21 cellular contexts compared by ENCODE assay signal in genomic region chr3:157027861-157028745, GRCh38.
"Had no signal": no experiment of that assay in that cellular context is flagged by ENCODE, and none has a peak within 500 bp of the region (broad histone marks: within the 10 kb centered on the region; RNA-seq: fewer than 3 reads in every experiment).

No MANE protein-coding gene starts in this region.

- H3K4me1 ChIP-seq: left ventricle myocardium inferior, psoas muscle, sigmoid colon had no signal

- H3K4me3 Mint-ChIP-seq: activated CD8-positive, alpha-beta T cell treated with anti-CD3 and anti-CD28 coated beads for 36 hours; activated T-cell treated with anti-CD3 and anti-CD28 coated beads, Interleukin-2, amount 50 U/mL, for 4 hours; brain; nephron; stimulated activated naive CD8-positive, alpha-beta T cell treated with anti-CD3 and anti-CD28 coated beads, Interleukin-15, Interleukin-2, amounts not matched to agents 100 ng/mL and 50 ng/mL, for 24 hours had no signal

- DNase-seq: activated CD4-positive, alpha-beta T cell treated with anti-CD3 and anti-CD28 coated beads for 4 hours; activated CD8-positive, alpha-beta T cell treated with anti-CD3 and anti-CD28 coated beads for 36 hours; activated effector memory CD4-positive, alpha-beta T cell treated with anti-CD3 and anti-CD28 coated beads, Interleukin-2, amount 50 U/mL, for 16 hours; activated T-cell treated with anti-CD3 and anti-CD28 coated beads, Interleukin-2, amount 50 U/mL, for 4 hours; amniotic stem cell; central memory CD4-positive, alpha-beta T cell; effector CD4-positive, alpha-beta T cell; left ventricle myocardium inferior; psoas muscle; sigmoid colon; spleen; T-helper 9 cell; trophoblast cell had no signal

- ATAC-seq: activated CD8-positive, alpha-beta T cell treated with anti-CD3 and anti-CD28 coated beads for 36 hours; activated naive CD4-positive, alpha-beta T cell treated with anti-CD3 and anti-CD28 coated beads, Interleukin-2, amount 50 U/mL, for 72 hours; activated T-cell treated with anti-CD3 and anti-CD28 coated beads, Interleukin-2, amount 50 U/mL, for 4 hours; psoas muscle had no signal

- H3K4me3 ChIP-seq: coronary artery, hepatocyte, left ventricle myocardium inferior, psoas muscle, sigmoid colon, spleen, suprapubic skin had no signal

- H3K4me1 Mint-ChIP-seq: brain had no signal

- H3K4me2 ChIP-seq: hepatocyte had no signal

- H2AFZ ChIP-seq: hepatocyte had no signal

- H3K27me3 ChIP-seq: hepatocyte, sigmoid colon, spleen, suprapubic skin had no signal

- H3K27ac ChIP-seq: coronary artery, hepatocyte, left ventricle myocardium inferior, psoas muscle, sigmoid colon, suprapubic skin, VCaP had no signal

- H3K36me3 ChIP-seq: left ventricle myocardium inferior, sigmoid colon, spleen, suprapubic skin had no signal

- H3K79me2 ChIP-seq: hepatocyte had no signal

- H3K36me3 Mint-ChIP-seq: activated naive CD4-positive, alpha-beta T cell treated with anti-CD3 and anti-CD28 coated beads, Interleukin-2, amount 50 U/mL, for 72 hours; brain had no signal

- H3K9me3 ChIP-seq: left ventricle myocardium inferior, psoas muscle, sigmoid colon, spleen, suprapubic skin had no signal

- H3K27ac Mint-ChIP-seq: activated CD8-positive, alpha-beta T cell treated with anti-CD3 and anti-CD28 coated beads for 36 hours; activated naive CD4-positive, alpha-beta T cell treated with anti-CD3 and anti-CD28 coated beads, Interleukin-2, amount 50 U/mL, for 72 hours; brain; nephron; stimulated activated naive CD8-positive, alpha-beta T cell treated with anti-CD3 and anti-CD28 coated beads, Interleukin-15, Interleukin-2, amounts not matched to agents 100 ng/mL and 50 ng/mL, for 24 hours had no signal

- H3K9me3 Mint-ChIP-seq: activated CD8-positive, alpha-beta T cell treated with anti-CD3 and anti-CD28 coated beads for 36 hours; activated naive CD4-positive, alpha-beta T cell treated with anti-CD3 and anti-CD28 coated beads, Interleukin-2, amount 50 U/mL, for 72 hours; activated T-cell treated with anti-CD3 and anti-CD28 coated beads, Interleukin-2, amount 50 U/mL, for 4 hours; nephron; stimulated activated naive CD8-positive, alpha-beta T cell treated with anti-CD3 and anti-CD28 coated beads, Interleukin-15, Interleukin-2, amounts not matched to agents 100 ng/mL and 50 ng/mL, for 24 hours had no signal
